ENCODE assay signal across 1 cellular context in the genomic region with DNA sequence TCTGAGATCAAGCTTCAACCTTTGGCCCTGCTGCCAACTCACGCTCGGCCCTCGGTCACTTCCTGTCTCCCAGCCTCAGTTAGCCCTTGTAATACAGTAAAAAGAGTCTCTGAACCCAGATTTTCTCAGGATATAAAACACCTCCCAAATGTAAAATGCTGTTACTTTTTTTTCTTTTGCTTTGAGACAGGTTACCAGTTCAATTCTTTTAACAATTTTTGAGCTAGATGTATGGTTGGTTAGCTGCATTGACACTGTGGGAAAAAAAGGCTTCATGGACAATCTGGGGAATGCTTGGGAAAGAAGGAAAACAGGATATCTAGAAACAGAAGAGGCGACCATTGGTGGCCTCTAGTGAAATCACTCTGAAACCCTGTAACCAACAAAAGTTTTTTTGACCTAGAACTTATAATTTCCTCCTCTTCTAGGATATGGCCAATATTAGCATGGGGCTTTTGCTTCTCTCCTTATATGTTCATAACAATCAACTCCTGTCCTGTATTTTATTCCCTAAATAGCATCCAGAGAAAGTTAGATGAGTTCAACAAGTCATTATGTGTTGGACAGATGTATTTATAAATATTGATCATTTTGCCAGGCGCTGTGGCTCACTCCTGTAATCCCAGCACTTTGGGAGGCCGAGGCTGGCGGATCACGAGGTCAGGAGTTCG.
TF ChIP-seq lines count a peak whose summit lies in the region.

No MANE protein-coding gene starts in this region.

TF ChIP-seq in liver, 16 proteins besides CTCF, POLR2A, EP300 and RAD21 (continued from another document):
- peak; percentile 5 for TF ChIP-seq SP1 (IDR thresholded peaks at IDR 0.05)
- TF ChIP-seq, protein P1, sequence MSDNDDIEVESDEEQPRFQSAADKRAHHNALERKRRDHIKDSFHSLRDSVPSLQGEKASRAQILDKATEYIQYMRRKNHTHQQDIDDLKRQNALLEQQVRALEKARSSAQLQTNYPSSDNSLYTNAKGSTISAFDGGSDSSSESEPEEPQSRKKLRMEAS (IDR thresholded peaks at IDR 0.05) = no peak
